Comparison of ENCODE assay signal across 8 cellular contexts in genomic region chr3:58526124-58526957, GRCh38. TPM values are rescaled to one million over a fixed set of nuclear protein-coding genes. Genes with fewer than 3 reads are reported as not detected.
DNase-seq lines count a peak whose midpoint lies in the region; ATAC-seq, FAIRE-seq and TF ChIP-seq lines count a peak whose summit lies in the region.
"Had no signal": no experiment of that assay in that cellular context is flagged by ENCODE, and none has a peak within 500 bp of the region (broad histone marks: within the 10 kb centered on the region; RNA-seq: fewer than 3 reads in every experiment).

No MANE protein-coding gene starts in this region.

- no peak overlapping the region for H3K4me3 ChIP-seq in PC-9
- no peak overlapping the region for H3K4me3 ChIP-seq in epithelial cell of proximal tubule (ENCODE audit: low read depth, low read length)
- no peak overlapping the region for H3K4me3 ChIP-seq in pancreas

- H3K9me3 ChIP-seq in PC-9 (ENCODE audit: insufficient read depth, low read depth) (no peaks in the 10 kb centered on the region), pancreas (no peaks in the 10 kb centered on the region)

- 92 to 94% methylated on average over 12 of the region's 12 CpGs for WGBS in pancreas, 2 donors

- peak in 3 of 4 donors; percentile 18 to 52 (median 34) for ATAC-seq in pancreas

- no peak overlapping the region for H2AFZ ChIP-seq in PC-9

- H3K4me1 ChIP-seq in PC-9 (replicated peaks; ENCODE audit: insufficient read depth) (peaks cover 29% of the 10 kb centered on the region), pancreas (peaks cover 0 to 3% (median 0%) of the 10 kb centered on the region in 3 donors)

- no peaks in the 10 kb centered on the region for H4K20me1 ChIP-seq in PC-9 (ENCODE audit: insufficient read depth)

- H3K79me2 ChIP-seq in PC-9 (ENCODE audit: low read depth) = no peaks in the 10 kb centered on the region

- H3K27ac ChIP-seq in PC-9 (no peak overlapping the region), pancreas (no peak overlapping the region)

- peak overlapping the region; percentile 29 for H3K4me2 ChIP-seq in PC-9

- no peak for FAIRE-seq in pancreas (lab: Jason Lieb, UNC)

- DNase-seq in HCEC 1CT = peak; percentile 96
- DNase-seq in PC-9 = peak; percentile 54 to 87
- DNase-seq in epithelial cell of proximal tubule (ENCODE audit: low read depth) = peak; percentile 68
- DNase-seq in pancreas = no peak
- DNase-seq in T-helper 1 cell = no peak
- DNase-seq in nucleus accumbens (lab: John Stamatoyannopoulos, UW) = no peak
- no peak for DNase-seq in activated CD4-positive, CD25-positive, alpha-beta regulatory T cell (lab: John Stamatoyannopoulos, UW)
- DNase-seq: naive B cell had no signal

- no peaks in the 10 kb centered on the region for H3K27me3 ChIP-seq in PC-9 (ENCODE audit: insufficient read depth, low read depth)
- H3K27me3 ChIP-seq in pancreas = no peaks in the 10 kb centered on the region

- BruUV-seq in PC-9 (replicated peaks; lab: Mats Ljungman, UMichigan) = no TSS peak

- no peaks in the 10 kb centered on the region for H3K9me2 ChIP-seq in PC-9 (ENCODE audit: insufficient read depth)

- CTCF ChIA-PET in PC-9 (lab: Charles Lee) = interaction anchor here (0.9 kb wide), 1 partner anchor 20 kb away, joined by 4 read pairs; no protein-coding TSS in a partner anchor

- H3K36me3 ChIP-seq in PC-9 (ENCODE audit: low read depth) (no peaks in the 10 kb centered on the region), pancreas (no peaks in the 10 kb centered on the region)

- POLR2A ChIA-PET in PC-9 (lab: Charles Lee; ENCODE audit: unreplicated experiment) = interaction anchor here (0.7 kb wide), 1 partner anchor 344 kb away, joined by 3 read pairs; no protein-coding TSS in a partner anchor

- TF ChIP-seq CTCF in PC-9 (conservative IDR thresholded peaks at IDR 0.05) (no peak), epithelial cell of proximal tubule (conservative IDR thresholded peaks at IDR 0.05; ENCODE audit: low read depth, low read length) (no peak), pancreas (IDR thresholded peaks at IDR 0.05) (no peak)

- H3F3A ChIP-seq in PC-9 (ENCODE audit: insufficient read depth, low read depth) = peaks cover 6% of the 10 kb centered on the region; the same call in 1 of the 2 replicates

- intact Hi-C loops in PC-9 (cut with micrococcal nuclease; ENCODE audit: unreplicated experiment) (loop anchor here (1.0 kb wide), 1 partner anchor 55 kb away; no protein-coding TSS in a partner anchor), pancreas (cut with DNase I) (no loop called here)

RNA-seq across cellular contexts. Expression of gene ACOX2, which starts 10.6 kb away (rescaled TPM):
- 2.8 and 3.5 TPM in 2 replicates for total RNA-seq in PC-9 (2021)
- 0.51 and 1.7 TPM in 2 replicates for total RNA-seq in epithelial cell of proximal tubule
- total RNA-seq in pancreas = 10 to 100 TPM in 1 of 6 donors, 1 to 10 TPM in 5; 1.3 to 13.3 (median 7.1) TPM
- polyA plus RNA-seq in pancreas = 10 to 100 TPM in 1 of 2 donors, 1 to 10 TPM in 1; 7.9 to 11.3 TPM

RNA-seq across cellular contexts. Expression of gene KCTD6, which starts 34.4 kb away (rescaled TPM):
- total RNA-seq in PC-9 (2021) (7.8 and 10.3 TPM in 2 replicates), epithelial cell of proximal tubule (7.7 and 7.9 TPM in 2 replicates), pancreas (1 to 10 TPM; 2.2 to 6.0 (median 3.5) TPM)
- polyA plus RNA-seq in pancreas = 10 to 100 TPM in 1 of 2 donors, 1 to 10 TPM in 1; 4.8 to 13.8 TPM

RNA-seq across cellular contexts. Expression of gene FAM107A, which starts 50.9 kb away (rescaled TPM):
- not detected in 2 replicates for total RNA-seq in PC-9 (2021)
- 0.22 and 1.3 TPM in 2 replicates for total RNA-seq in epithelial cell of proximal tubule
- total RNA-seq in pancreas = 1 to 10 TPM; 1.7 to 8.0 (median 5.2) TPM
- polyA plus RNA-seq in pancreas = 10 to 100 TPM in 1 of 2 donors, 1 to 10 TPM in 1; 6.9 to 21.0 TPM

Comparison
In these comparisons a context has a peak if more than half of its experiments do, and no peak if none do; other contexts are left out.
1. DNase-seq: peak in HCEC 1CT (single experiment), PC-9 (2 of 2) and epithelial cell of proximal tubule (single experiment); none in pancreas (0 of 6), T-helper 1 cell (0 of 5), nucleus accumbens (0 of 56) and activated CD4-positive, CD25-positive, alpha-beta regulatory T cell (0 of 4).